Comparison of ENCODE assay signal across 1 cellular context in the genomic region with DNA sequence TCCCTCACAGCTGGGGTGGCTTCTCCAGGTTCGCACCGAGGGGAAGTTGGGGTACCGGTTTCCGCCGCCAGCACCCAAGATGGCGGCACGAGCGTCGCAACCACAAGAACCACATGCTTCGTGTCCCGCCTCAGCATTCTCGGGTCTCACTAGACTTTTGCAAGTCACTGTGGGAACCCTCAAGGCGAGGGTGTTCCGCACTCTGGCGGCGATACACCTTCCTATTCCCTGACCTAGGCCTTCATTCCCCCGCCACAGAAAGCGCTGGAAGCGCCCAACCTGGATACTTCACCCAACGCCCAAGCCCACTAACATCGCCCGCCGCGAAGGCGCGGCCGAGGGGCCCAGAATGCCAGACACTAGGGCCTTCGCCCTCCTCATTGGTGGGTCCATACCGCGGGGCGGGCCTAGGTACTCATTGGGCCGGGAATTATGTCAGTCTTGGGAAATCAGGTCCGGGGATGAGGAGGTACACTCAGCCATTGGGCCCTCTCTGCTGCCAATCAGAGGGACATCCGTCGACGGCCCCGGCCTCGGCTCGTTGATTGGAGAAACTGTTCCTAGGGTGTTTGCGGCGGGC.
A peak's percentile ranks its signal among the peaks of the same experiment; 100 is the strongest.
TF ChIP-seq lines count a peak whose summit lies in the region.

No MANE protein-coding gene starts in this region.

TF ChIP-seq in HepG2, 621 proteins besides CTCF, POLR2A, EP300 and RAD21 (continued from another document and continues in another):
- TF ChIP-seq, protein P1, sequence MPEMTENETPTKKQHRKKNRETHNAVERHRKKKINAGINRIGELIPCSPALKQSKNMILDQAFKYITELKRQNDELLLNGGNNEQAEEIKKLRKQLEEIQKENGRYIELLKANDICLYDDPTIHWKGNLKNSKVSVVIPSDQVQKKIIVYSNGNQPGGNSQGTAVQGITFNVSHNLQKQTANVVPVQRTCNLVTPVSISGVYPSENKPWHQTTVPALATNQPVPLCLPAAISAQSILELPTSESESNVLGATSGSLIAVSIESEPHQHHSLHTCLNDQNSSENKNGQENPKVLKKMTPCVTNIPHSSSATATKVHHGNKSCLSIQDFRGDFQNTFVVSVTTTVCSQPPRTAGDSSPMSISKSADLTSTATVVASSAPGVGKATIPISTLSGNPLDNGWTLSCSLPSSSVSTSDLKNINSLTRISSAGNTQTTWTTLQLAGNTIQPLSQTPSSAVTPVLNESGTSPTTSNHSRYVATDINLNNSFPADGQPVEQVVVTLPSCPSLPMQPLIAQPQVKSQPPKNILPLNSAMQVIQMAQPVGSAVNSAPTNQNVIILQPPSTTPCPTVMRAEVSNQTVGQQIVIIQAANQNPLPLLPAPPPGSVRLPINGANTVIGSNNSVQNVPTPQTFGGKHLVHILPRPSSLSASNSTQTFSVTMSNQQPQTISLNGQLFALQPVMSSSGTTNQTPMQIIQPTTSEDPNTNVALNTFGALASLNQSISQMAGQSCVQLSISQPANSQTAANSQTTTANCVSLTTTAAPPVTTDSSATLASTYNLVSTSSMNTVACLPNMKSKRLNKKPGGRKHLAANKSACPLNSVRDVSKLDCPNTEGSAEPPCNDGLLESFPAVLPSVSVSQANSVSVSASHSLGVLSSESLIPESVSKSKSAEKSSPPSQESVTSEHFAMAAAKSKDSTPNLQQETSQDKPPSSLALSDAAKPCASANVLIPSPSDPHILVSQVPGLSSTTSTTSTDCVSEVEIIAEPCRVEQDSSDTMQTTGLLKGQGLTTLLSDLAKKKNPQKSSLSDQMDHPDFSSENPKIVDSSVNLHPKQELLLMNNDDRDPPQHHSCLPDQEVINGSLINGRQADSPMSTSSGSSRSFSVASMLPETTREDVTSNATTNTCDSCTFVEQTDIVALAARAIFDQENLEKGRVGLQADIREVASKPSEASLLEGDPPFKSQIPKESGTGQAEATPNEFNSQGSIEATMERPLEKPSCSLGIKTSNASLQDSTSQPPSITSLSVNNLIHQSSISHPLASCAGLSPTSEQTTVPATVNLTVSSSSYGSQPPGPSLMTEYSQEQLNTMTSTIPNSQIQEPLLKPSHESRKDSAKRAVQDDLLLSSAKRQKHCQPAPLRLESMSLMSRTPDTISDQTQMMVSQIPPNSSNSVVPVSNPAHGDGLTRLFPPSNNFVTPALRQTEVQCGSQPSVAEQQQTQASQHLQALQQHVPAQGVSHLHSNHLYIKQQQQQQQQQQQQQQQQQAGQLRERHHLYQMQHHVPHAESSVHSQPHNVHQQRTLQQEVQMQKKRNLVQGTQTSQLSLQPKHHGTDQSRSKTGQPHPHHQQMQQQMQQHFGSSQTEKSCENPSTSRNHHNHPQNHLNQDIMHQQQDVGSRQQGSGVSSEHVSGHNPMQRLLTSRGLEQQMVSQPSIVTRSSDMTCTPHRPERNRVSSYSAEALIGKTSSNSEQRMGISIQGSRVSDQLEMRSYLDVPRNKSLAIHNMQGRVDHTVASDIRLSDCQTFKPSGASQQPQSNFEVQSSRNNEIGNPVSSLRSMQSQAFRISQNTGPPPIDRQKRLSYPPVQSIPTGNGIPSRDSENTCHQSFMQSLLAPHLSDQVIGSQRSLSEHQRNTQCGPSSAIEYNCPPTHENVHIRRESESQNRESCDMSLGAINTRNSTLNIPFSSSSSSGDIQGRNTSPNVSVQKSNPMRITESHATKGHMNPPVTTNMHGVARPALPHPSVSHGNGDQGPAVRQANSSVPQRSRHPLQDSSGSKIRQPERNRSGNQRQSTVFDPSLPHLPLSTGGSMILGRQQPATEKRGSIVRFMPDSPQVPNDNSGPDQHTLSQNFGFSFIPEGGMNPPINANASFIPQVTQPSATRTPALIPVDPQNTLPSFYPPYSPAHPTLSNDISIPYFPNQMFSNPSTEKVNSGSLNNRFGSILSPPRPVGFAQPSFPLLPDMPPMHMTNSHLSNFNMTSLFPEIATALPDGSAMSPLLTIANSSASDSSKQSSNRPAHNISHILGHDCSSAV (CRISPR knock-in tag; IDR thresholded peaks at IDR 0.05; ENCODE audit: borderline replicate concordance), result no peak
- TF ChIP-seq PAX8 (CRISPR knock-in tag; IDR thresholded peaks at IDR 0.05; ENCODE audit: borderline replicate concordance) (0 out of 2 replicates have a peak, but pooled peaks have one; percentile 66), REPIN1 (CRISPR knock-in tag; IDR thresholded peaks at IDR 0.05; ENCODE audit: borderline replicate concordance, low read depth) (peak; percentile 74; the same call in 1 of the 2 replicates), ZNF776 (CRISPR knock-in tag; IDR thresholded peaks at IDR 0.05) (peak; percentile 87), ZNF710 (CRISPR knock-in tag; IDR thresholded peaks at IDR 0.05; ENCODE audit: borderline replicate concordance) (no peak; the same call in 1 of the 2 replicates), HNRNPL (IDR thresholded peaks at IDR 0.05; ENCODE audit: low read depth, low read length) (peak; percentile 61; the same call in 1 of the 2 replicates), ZNF563 (CRISPR knock-in tag; IDR thresholded peaks at IDR 0.05) (peak; percentile 91), GPBP1L1 (CRISPR knock-in tag; IDR thresholded peaks at IDR 0.05) (no peak), ZNF740 (CRISPR knock-in tag; IDR thresholded peaks at IDR 0.05) (no peak; the same call in 1 of the 2 replicates), PHF20 (CRISPR knock-in tag; IDR thresholded peaks at IDR 0.05) (peak; percentile 73), ZNF83 (CRISPR knock-in tag; IDR thresholded peaks at IDR 0.05; ENCODE audit: borderline replicate concordance) (no peak), IRF9 (CRISPR knock-in tag; IDR thresholded peaks at IDR 0.05; ENCODE audit: borderline replicate concordance) (peak; percentile 80; the same call in 1 of the 2 replicates)
- TF ChIP-seq, protein P2, sequence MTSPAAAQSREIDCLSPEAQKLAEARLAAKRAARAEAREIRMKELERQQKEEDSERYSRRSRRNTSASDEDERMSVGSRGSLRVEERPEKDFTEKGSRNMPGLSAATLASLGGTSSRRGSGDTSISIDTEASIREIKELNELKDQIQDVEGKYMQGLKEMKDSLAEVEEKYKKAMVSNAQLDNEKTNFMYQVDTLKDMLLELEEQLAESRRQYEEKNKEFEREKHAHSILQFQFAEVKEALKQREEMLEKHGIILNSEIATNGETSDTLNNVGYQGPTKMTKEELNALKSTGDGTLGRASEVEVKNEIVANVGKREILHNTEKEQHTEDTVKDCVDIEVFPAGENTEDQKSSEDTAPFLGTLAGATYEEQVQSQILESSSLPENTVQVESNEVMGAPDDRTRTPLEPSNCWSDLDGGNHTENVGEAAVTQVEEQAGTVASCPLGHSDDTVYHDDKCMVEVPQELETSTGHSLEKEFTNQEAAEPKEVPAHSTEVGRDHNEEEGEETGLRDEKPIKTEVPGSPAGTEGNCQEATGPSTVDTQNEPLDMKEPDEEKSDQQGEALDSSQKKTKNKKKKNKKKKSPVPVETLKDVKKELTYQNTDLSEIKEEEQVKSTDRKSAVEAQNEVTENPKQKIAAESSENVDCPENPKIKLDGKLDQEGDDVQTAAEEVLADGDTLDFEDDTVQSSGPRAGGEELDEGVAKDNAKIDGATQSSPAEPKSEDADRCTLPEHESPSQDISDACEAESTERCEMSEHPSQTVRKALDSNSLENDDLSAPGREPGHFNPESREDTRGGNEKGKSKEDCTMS (CRISPR knock-in tag; conservative IDR thresholded peaks at IDR 0.05), result no peak
- TF ChIP-seq, protein P3, sequence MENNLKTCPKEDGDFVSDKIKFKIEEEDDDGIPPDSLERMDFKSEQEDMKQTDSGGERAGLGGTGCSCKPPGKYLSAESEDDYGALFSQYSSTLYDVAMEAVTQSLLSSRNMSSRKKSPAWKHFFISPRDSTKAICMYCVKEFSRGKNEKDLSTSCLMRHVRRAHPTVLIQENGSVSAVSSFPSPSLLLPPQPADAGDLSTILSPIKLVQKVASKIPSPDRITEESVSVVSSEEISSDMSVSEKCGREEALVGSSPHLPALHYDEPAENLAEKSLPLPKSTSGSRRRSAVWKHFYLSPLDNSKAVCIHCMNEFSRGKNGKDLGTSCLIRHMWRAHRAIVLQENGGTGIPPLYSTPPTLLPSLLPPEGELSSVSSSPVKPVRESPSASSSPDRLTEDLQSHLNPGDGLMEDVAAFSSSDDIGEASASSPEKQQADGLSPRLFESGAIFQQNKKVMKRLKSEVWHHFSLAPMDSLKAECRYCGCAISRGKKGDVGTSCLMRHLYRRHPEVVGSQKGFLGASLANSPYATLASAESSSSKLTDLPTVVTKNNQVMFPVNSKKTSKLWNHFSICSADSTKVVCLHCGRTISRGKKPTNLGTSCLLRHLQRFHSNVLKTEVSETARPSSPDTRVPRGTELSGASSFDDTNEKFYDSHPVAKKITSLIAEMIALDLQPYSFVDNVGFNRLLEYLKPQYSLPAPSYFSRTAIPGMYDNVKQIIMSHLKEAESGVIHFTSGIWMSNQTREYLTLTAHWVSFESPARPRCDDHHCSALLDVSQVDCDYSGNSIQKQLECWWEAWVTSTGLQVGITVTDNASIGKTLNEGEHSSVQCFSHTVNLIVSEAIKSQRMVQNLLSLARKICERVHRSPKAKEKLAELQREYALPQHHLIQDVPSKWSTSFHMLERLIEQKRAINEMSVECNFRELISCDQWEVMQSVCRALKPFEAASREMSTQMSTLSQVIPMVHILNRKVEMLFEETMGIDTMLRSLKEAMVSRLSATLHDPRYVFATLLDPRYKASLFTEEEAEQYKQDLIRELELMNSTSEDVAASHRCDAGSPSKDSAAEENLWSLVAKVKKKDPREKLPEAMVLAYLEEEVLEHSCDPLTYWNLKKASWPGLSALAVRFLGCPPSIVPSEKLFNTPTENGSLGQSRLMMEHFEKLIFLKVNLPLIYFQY (CRISPR knock-in tag; IDR thresholded peaks at IDR 0.05; ENCODE audit: borderline replicate concordance), result no peak
- TF ChIP-seq, protein P4, sequence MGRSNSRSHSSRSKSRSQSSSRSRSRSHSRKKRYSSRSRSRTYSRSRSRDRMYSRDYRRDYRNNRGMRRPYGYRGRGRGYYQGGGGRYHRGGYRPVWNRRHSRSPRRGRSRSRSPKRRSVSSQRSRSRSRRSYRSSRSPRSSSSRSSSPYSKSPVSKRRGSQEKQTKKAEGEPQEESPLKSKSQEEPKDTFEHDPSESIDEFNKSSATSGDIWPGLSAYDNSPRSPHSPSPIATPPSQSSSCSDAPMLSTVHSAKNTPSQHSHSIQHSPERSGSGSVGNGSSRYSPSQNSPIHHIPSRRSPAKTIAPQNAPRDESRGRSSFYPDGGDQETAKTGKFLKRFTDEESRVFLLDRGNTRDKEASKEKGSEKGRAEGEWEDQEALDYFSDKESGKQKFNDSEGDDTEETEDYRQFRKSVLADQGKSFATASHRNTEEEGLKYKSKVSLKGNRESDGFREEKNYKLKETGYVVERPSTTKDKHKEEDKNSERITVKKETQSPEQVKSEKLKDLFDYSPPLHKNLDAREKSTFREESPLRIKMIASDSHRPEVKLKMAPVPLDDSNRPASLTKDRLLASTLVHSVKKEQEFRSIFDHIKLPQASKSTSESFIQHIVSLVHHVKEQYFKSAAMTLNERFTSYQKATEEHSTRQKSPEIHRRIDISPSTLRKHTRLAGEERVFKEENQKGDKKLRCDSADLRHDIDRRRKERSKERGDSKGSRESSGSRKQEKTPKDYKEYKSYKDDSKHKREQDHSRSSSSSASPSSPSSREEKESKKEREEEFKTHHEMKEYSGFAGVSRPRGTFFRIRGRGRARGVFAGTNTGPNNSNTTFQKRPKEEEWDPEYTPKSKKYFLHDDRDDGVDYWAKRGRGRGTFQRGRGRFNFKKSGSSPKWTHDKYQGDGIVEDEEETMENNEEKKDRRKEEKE (IDR thresholded peaks at IDR 0.05), result no peak
- TF ChIP-seq, protein P5, sequence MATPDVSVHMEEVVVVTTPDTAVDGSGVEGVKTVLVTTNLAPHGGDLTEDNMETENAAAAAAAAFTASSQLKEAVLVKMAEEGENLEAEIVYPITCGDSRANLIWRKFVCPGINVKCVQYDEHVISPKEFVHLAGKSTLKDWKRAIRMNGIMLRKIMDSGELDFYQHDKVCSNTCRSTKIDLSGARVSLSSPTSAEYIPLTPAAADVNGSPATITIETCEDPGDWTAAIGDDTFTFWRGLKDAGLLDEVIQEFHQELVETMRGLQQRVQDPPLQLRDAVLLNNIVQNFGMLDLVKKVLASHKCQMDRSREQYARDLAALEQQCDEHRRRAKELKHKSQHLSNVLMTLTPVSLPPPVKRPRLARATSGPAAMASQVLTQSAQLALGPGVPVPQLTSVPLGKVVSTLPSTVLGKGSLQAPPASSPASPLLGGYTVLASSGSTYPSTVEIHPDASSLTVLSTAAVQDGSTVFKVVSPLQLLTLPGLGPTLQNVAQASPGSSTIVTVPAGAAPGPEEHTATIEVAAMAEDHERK (CRISPR knock-in tag; IDR thresholded peaks at IDR 0.05; ENCODE audit: low read depth), result peak; percentile 11; the same call in 1 of the 2 replicates
